1 cellular context compared by ENCODE assay signal in the genomic region with DNA sequence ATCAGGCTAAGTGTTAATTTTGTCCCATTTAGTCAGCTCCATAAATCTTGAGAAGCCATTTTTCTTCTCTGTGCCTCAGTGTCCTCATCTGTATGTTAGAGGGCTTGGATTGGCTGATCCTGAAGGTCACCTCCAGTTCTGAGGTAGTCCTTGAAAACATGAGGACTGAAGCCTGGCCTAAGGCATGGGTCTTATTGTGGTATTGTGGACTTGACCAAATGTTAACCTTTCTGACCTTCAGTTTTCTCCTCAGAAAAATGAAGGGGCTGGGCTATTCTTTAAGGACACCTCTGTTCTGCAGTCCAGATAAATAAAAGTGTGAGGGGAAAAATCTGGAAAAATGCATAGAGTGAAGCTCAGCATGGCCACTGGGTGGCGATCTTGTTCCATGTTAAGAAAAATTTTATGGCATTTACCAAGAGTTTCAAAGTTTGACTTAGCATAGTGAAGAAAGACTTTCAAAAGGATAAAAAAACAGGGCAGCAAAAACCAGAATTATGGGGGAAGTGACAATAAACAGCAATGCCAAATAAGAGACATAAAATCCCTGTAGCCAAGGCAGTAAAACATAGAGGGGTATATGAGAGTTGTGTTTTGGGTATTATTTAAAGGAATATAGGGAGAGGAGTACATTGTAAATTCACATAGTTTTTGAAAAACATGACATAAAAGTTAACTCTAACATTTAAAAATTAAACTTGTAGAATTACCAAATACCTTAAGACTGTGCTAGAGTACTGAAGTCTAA.
A peak's percentile ranks its signal among the peaks of the same experiment; 100 is the strongest.
TF ChIP-seq lines count a peak whose summit lies in the region.

No MANE protein-coding gene starts in this region.

TF ChIP-seq in HepG2, 621 proteins besides CTCF, POLR2A, EP300 and RAD21 (continued from another document and continues in another):
- no peak for TF ChIP-seq PCBP2 (optimal IDR thresholded peaks at IDR 0.05; ENCODE audit: low read depth, low read length, poor library complexity, severe bottlenecking)
- TF ChIP-seq, protein P1, sequence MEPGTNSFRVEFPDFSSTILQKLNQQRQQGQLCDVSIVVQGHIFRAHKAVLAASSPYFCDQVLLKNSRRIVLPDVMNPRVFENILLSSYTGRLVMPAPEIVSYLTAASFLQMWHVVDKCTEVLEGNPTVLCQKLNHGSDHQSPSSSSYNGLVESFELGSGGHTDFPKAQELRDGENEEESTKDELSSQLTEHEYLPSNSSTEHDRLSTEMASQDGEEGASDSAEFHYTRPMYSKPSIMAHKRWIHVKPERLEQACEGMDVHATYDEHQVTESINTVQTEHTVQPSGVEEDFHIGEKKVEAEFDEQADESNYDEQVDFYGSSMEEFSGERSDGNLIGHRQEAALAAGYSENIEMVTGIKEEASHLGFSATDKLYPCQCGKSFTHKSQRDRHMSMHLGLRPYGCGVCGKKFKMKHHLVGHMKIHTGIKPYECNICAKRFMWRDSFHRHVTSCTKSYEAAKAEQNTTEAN (CRISPR knock-in tag; conservative IDR thresholded peaks at IDR 0.05), result peak; percentile 68; the same call in 1 of the 2 replicates
- TF ChIP-seq, protein P2, sequence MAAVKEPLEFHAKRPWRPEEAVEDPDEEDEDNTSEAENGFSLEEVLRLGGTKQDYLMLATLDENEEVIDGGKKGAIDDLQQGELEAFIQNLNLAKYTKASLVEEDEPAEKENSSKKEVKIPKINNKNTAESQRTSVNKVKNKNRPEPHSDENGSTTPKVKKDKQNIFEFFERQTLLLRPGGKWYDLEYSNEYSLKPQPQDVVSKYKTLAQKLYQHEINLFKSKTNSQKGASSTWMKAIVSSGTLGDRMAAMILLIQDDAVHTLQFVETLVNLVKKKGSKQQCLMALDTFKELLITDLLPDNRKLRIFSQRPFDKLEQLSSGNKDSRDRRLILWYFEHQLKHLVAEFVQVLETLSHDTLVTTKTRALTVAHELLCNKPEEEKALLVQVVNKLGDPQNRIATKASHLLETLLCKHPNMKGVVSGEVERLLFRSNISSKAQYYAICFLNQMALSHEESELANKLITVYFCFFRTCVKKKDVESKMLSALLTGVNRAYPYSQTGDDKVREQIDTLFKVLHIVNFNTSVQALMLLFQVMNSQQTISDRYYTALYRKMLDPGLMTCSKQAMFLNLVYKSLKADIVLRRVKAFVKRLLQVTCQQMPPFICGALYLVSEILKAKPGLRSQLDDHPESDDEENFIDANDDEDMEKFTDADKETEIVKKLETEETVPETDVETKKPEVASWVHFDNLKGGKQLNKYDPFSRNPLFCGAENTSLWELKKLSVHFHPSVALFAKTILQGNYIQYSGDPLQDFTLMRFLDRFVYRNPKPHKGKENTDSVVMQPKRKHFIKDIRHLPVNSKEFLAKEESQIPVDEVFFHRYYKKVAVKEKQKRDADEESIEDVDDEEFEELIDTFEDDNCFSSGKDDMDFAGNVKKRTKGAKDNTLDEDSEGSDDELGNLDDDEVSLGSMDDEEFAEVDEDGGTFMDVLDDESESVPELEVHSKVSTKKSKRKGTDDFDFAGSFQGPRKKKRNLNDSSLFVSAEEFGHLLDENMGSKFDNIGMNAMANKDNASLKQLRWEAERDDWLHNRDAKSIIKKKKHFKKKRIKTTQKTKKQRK (IDR thresholded peaks at IDR 0.05; ENCODE audit: low read length), result no peak
- no peak for TF ChIP-seq ZNF556 (CRISPR knock-in tag; IDR thresholded peaks at IDR 0.05; ENCODE audit: borderline replicate concordance)
- TF ChIP-seq ZNF629 (CRISPR knock-in tag; conservative IDR thresholded peaks at IDR 0.05), result 0 out of 2 replicates have a peak, but pooled peaks have one; percentile 11
- TF ChIP-seq CEBPB (IDR thresholded peaks at IDR 0.05; ENCODE audit: borderline replicate concordance, low read depth, low read length), result no peak
- no peak for TF ChIP-seq ARID2 (CRISPR knock-in tag; IDR thresholded peaks at IDR 0.05; ENCODE audit: borderline replicate concordance)
- TF ChIP-seq THYN1 (CRISPR knock-in tag; IDR thresholded peaks at IDR 0.05; ENCODE audit: borderline replicate concordance, low read depth), result no peak
- TF ChIP-seq ESRRA (CRISPR knock-in tag; IDR thresholded peaks at IDR 0.05; ENCODE audit: low read depth), result peak; percentile 85
- TF ChIP-seq ZSCAN20 (CRISPR knock-in tag; IDR thresholded peaks at IDR 0.05; ENCODE audit: borderline replicate concordance), result peak; percentile 51; the same call in 1 of the 2 replicates
- TF ChIP-seq ZNF20 (CRISPR knock-in tag; IDR thresholded peaks at IDR 0.05), result no peak
- TF ChIP-seq HNF4G (IDR thresholded peaks at IDR 0.05; ENCODE audit: borderline replicate concordance, low read depth, low read length), result no peak
- TF ChIP-seq HNF4G (CRISPR knock-in tag; IDR thresholded peaks at IDR 0.05; ENCODE audit: borderline replicate concordance, low read depth), result no peak
- TF ChIP-seq ZNF446 (CRISPR knock-in tag; IDR thresholded peaks at IDR 0.05), result no peak
- TF ChIP-seq, protein P3, sequence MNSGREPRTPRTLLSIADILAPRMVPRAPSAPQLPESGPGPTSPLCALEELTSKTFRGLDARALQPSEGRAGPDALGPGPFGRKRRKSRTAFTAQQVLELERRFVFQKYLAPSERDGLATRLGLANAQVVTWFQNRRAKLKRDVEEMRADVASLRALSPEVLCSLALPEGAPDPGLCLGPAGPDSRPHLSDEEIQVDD (CRISPR knock-in tag; IDR thresholded peaks at IDR 0.05; ENCODE audit: borderline replicate concordance), result no peak
- TF ChIP-seq KDM5A (IDR thresholded peaks at IDR 0.05; ENCODE audit: borderline replicate concordance, low read length), result peak; percentile 95
- TF ChIP-seq ZNF841 (CRISPR knock-in tag; IDR thresholded peaks at IDR 0.05; ENCODE audit: borderline replicate concordance), result no peak
- TF ChIP-seq, protein P4, sequence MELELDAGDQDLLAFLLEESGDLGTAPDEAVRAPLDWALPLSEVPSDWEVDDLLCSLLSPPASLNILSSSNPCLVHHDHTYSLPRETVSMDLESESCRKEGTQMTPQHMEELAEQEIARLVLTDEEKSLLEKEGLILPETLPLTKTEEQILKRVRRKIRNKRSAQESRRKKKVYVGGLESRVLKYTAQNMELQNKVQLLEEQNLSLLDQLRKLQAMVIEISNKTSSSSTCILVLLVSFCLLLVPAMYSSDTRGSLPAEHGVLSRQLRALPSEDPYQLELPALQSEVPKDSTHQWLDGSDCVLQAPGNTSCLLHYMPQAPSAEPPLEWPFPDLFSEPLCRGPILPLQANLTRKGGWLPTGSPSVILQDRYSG (CRISPR knock-in tag; IDR thresholded peaks at IDR 0.05), result no peak; the same call in 1 of the 2 replicates
- TF ChIP-seq, protein P5, sequence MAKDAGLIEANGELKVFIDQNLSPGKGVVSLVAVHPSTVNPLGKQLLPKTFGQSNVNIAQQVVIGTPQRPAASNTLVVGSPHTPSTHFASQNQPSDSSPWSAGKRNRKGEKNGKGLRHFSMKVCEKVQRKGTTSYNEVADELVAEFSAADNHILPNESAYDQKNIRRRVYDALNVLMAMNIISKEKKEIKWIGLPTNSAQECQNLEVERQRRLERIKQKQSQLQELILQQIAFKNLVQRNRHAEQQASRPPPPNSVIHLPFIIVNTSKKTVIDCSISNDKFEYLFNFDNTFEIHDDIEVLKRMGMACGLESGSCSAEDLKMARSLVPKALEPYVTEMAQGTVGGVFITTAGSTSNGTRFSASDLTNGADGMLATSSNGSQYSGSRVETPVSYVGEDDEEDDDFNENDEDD (CRISPR knock-in tag; IDR thresholded peaks at IDR 0.05; ENCODE audit: borderline replicate concordance), result 0 out of 2 replicates have a peak, but pooled peaks have one; percentile 17
- no peak for TF ChIP-seq SMYD3 (CRISPR knock-in tag; IDR thresholded peaks at IDR 0.05)
- TF ChIP-seq, protein P6, sequence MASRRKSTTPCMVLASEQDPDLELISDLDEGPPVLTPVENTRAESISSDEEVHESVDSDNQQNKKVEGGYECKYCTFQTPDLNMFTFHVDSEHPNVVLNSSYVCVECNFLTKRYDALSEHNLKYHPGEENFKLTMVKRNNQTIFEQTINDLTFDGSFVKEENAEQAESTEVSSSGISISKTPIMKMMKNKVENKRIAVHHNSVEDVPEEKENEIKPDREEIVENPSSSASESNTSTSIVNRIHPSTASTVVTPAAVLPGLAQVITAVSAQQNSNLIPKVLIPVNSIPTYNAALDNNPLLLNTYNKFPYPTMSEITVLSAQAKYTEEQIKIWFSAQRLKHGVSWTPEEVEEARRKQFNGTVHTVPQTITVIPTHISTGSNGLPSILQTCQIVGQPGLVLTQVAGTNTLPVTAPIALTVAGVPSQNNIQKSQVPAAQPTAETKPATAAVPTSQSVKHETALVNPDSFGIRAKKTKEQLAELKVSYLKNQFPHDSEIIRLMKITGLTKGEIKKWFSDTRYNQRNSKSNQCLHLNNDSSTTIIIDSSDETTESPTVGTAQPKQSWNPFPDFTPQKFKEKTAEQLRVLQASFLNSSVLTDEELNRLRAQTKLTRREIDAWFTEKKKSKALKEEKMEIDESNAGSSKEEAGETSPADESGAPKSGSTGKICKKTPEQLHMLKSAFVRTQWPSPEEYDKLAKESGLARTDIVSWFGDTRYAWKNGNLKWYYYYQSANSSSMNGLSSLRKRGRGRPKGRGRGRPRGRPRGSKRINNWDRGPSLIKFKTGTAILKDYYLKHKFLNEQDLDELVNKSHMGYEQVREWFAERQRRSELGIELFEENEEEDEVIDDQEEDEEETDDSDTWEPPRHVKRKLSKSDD (CRISPR knock-in tag; IDR thresholded peaks at IDR 0.05; ENCODE audit: low read depth), result no peak
- no peak; the same call in 1 of the 2 replicates for TF ChIP-seq SALL1 (CRISPR knock-in tag; IDR thresholded peaks at IDR 0.05)
- TF ChIP-seq SP1 (IDR thresholded peaks at IDR 0.05), result no peak
- TF ChIP-seq SP1 (CRISPR knock-in tag; IDR thresholded peaks at IDR 0.05), result no peak
- 0 out of 2 replicates have a peak, but pooled peaks have one; percentile 25 for TF ChIP-seq KAT7 (CRISPR knock-in tag; IDR thresholded peaks at IDR 0.05; ENCODE audit: borderline replicate concordance)
- TF ChIP-seq, protein P7, sequence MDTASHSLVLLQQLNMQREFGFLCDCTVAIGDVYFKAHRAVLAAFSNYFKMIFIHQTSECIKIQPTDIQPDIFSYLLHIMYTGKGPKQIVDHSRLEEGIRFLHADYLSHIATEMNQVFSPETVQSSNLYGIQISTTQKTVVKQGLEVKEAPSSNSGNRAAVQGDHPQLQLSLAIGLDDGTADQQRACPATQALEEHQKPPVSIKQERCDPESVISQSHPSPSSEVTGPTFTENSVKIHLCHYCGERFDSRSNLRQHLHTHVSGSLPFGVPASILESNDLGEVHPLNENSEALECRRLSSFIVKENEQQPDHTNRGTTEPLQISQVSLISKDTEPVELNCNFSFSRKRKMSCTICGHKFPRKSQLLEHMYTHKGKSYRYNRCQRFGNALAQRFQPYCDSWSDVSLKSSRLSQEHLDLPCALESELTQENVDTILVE (CRISPR knock-in tag; IDR thresholded peaks at IDR 0.05), result no peak
- no peak for TF ChIP-seq ZFP90 (CRISPR knock-in tag; IDR thresholded peaks at IDR 0.05; ENCODE audit: borderline replicate concordance)
- TF ChIP-seq, protein P8, sequence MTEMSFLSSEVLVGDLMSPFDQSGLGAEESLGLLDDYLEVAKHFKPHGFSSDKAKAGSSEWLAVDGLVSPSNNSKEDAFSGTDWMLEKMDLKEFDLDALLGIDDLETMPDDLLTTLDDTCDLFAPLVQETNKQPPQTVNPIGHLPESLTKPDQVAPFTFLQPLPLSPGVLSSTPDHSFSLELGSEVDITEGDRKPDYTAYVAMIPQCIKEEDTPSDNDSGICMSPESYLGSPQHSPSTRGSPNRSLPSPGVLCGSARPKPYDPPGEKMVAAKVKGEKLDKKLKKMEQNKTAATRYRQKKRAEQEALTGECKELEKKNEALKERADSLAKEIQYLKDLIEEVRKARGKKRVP (CRISPR knock-in tag; IDR thresholded peaks at IDR 0.05), result no peak; a peak in 1 of 4 replicates
- 0 out of 2 replicates have a peak, but pooled peaks have one; percentile 52 for TF ChIP-seq TEAD2 (CRISPR knock-in tag; IDR thresholded peaks at IDR 0.05)
- TF ChIP-seq, protein P9, sequence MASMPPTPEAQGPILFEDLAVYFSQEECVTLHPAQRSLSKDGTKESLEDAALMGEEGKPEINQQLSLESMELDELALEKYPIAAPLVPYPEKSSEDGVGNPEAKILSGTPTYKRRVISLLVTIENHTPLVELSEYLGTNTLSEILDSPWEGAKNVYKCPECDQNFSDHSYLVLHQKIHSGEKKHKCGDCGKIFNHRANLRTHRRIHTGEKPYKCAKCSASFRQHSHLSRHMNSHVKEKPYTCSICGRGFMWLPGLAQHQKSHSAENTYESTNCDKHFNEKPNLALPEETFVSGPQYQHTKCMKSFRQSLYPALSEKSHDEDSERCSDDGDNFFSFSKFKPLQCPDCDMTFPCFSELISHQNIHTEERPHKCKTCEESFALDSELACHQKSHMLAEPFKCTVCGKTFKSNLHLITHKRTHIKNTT (CRISPR knock-in tag; IDR thresholded peaks at IDR 0.05), result no peak
- TF ChIP-seq ZNF615 (CRISPR knock-in tag; IDR thresholded peaks at IDR 0.05; ENCODE audit: borderline replicate concordance), result no peak; the same call in 1 of the 2 replicates
- TF ChIP-seq SIX1 (CRISPR knock-in tag; IDR thresholded peaks at IDR 0.05; ENCODE audit: borderline replicate concordance), result no peak
- TF ChIP-seq ZNF564 (CRISPR knock-in tag; IDR thresholded peaks at IDR 0.05), result no peak
- TF ChIP-seq IRF2 (CRISPR knock-in tag; IDR thresholded peaks at IDR 0.05), result peak; percentile 60; the same call in 1 of the 2 replicates
- TF ChIP-seq TBX3 (IDR thresholded peaks at IDR 0.05; ENCODE audit: borderline replicate concordance), result no peak
- TF ChIP-seq RBFOX2 (IDR thresholded peaks at IDR 0.05; ENCODE audit: low read depth, low read length), result peak; percentile 41; the same call in 1 of the 2 replicates
- TF ChIP-seq, protein P10, sequence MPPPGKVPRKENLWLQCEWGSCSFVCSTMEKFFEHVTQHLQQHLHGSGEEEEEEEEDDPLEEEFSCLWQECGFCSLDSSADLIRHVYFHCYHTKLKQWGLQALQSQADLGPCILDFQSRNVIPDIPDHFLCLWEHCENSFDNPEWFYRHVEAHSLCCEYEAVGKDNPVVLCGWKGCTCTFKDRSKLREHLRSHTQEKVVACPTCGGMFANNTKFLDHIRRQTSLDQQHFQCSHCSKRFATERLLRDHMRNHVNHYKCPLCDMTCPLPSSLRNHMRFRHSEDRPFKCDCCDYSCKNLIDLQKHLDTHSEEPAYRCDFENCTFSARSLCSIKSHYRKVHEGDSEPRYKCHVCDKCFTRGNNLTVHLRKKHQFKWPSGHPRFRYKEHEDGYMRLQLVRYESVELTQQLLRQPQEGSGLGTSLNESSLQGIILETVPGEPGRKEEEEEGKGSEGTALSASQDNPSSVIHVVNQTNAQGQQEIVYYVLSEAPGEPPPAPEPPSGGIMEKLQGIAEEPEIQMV (CRISPR knock-in tag; IDR thresholded peaks at IDR 0.05; ENCODE audit: low read depth), result no peak
